15 cellular contexts compared by ENCODE assay signal in the genomic region with DNA sequence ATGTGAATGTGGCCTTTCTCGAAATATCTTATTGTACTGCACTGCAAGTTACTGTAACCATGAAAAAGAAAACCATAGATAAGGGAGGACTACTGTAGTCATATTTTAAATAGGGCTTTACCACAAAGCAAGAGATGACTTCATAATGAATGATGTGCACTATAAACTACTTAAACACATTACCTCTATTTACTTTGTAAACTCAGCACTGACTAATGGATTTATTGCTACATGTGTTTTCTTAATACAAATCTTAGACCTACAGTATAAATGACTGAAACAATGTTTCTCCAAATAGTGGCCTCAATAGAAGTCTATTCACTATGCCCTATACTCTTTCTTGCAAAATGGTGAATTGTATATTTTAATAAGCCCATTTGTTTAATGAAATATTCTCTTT.
"Had no signal": no experiment of that assay in that cellular context is flagged by ENCODE, and none has a peak within 500 bp of the region (broad histone marks: within the 10 kb centered on the region; RNA-seq: fewer than 3 reads in every experiment).

No MANE protein-coding gene starts in this region.

- H3K4me1 ChIP-seq: colonic mucosa, gastroesophageal sphincter, heart right ventricle, pancreas had no signal

- H3K27me3 ChIP-seq: cardiac muscle cell, colonic mucosa, gastroesophageal sphincter, heart right ventricle, pancreas had no signal

- ATAC-seq: activated CD4-positive, alpha-beta T cell treated with anti-CD3 and anti-CD28 coated beads for 36 hours; gastroesophageal sphincter; heart right ventricle; pancreas had no signal

- H3K36me3 ChIP-seq: cardiac muscle cell, colonic mucosa, pancreas had no signal

- DNase-seq: activated CD4-positive, alpha-beta memory T cell treated with anti-CD3 and anti-CD28 coated beads for 36 hours; activated CD4-positive, alpha-beta T cell treated with anti-CD3 and anti-CD28 coated beads for 36 hours; activated naive CD4-positive, alpha-beta T cell treated with anti-CD3 and anti-CD28 coated beads, Interleukin-2, amount 10 ng/mL, durations not matched to agents 7 days and 5 days; activated T-cell treated with anti-CD3 and anti-CD28 coated beads, Interleukin-2, amount 50 U/mL, for 24 hours; colonic mucosa; effector CD8-positive, alpha-beta T cell; heart right ventricle; naive B cell; pancreas; stimulated activated CD4-positive, alpha-beta T cell treated with anti-CD3 and anti-CD28 coated beads, Interleukin-12 subunit alpha, Interleukin-12 subunit beta, amount 100 ng/mL, for 4 hours; stimulated activated CD4-positive, alpha-beta T cell treated with anti-CD3 and anti-CD28 coated beads, Interleukin-2, amount 100 ng/mL, for 24 hours; T-helper 2 cell had no signal

- H3K27ac ChIP-seq: cardiac muscle cell, colonic mucosa, gastroesophageal sphincter, heart right ventricle, pancreas had no signal

- H3K9me3 ChIP-seq: colonic mucosa, pancreas had no signal

- FAIRE-seq: endothelial cell of umbilical vein had no signal

- H3K4me3 ChIP-seq: cardiac muscle cell, colonic mucosa, gastroesophageal sphincter, heart right ventricle, pancreas had no signal
